ENCODE assay signal across 1 cellular context in genomic region chr2:226581004-226581403, GRCh38.
TF ChIP-seq lines count a peak whose summit lies in the region.

No MANE protein-coding gene starts in this region.

TF ChIP-seq in HepG2, 621 proteins besides CTCF, POLR2A, EP300 and RAD21 (continued from another document and continues in another):
- TF ChIP-seq ZNF646 (CRISPR knock-in tag; IDR thresholded peaks at IDR 0.05): no peak
- TF ChIP-seq SAP130 (CRISPR knock-in tag; IDR thresholded peaks at IDR 0.05; ENCODE audit: low read depth): peak; percentile 32; the same call in 1 of the 2 replicates
- no peak for TF ChIP-seq BCL3 (CRISPR knock-in tag; IDR thresholded peaks at IDR 0.05)
- TF ChIP-seq PHF21A (CRISPR knock-in tag; IDR thresholded peaks at IDR 0.05): no peak
- no peak for TF ChIP-seq ZNF556 (CRISPR knock-in tag; IDR thresholded peaks at IDR 0.05; ENCODE audit: borderline replicate concordance)
- TF ChIP-seq ARNTL (CRISPR knock-in tag; IDR thresholded peaks at IDR 0.05): no peak
- no peak for TF ChIP-seq MYC (CRISPR knock-in tag; IDR thresholded peaks at IDR 0.05; ENCODE audit: borderline replicate concordance)
- no peak for TF ChIP-seq RBM22 (optimal IDR thresholded peaks at IDR 0.05; ENCODE audit: low read length)
- TF ChIP-seq SNAPC4 (CRISPR knock-in tag; IDR thresholded peaks at IDR 0.05): no peak
- no peak for TF ChIP-seq ATF3 (CRISPR knock-in tag; IDR thresholded peaks at IDR 0.05)
- no peak for TF ChIP-seq E2F5 (CRISPR knock-in tag; conservative IDR thresholded peaks at IDR 0.05)
- TF ChIP-seq CAMTA2 (CRISPR knock-in tag; IDR thresholded peaks at IDR 0.05; ENCODE audit: borderline replicate concordance): no peak
- TF ChIP-seq PAWR (CRISPR knock-in tag; IDR thresholded peaks at IDR 0.05; ENCODE audit: borderline replicate concordance): no peak
- TF ChIP-seq FOXA1 (IDR thresholded peaks at IDR 0.05): no peak
- TF ChIP-seq FOXA1 (CRISPR knock-in tag; IDR thresholded peaks at IDR 0.05): no peak
- TF ChIP-seq SRSF4 (IDR thresholded peaks at IDR 0.05; ENCODE audit: low read depth, low read length, poor library complexity, severe bottlenecking): no peak
- no peak for TF ChIP-seq ZFP82 (CRISPR knock-in tag; IDR thresholded peaks at IDR 0.05; ENCODE audit: borderline replicate concordance)
- no peak for TF ChIP-seq ZEB1 (IDR thresholded peaks at IDR 0.05; ENCODE audit: insufficient replicate concordance, low read depth)
- peak; percentile 50; the same call in 1 of the 2 replicates for TF ChIP-seq ZNF770 (CRISPR knock-in tag; IDR thresholded peaks at IDR 0.05)
- TF ChIP-seq NFATC3 (CRISPR knock-in tag; IDR thresholded peaks at IDR 0.05): no peak
- TF ChIP-seq ZNF639 (CRISPR knock-in tag; conservative IDR thresholded peaks at IDR 0.05): no peak
- TF ChIP-seq CBX2 (IDR thresholded peaks at IDR 0.05; ENCODE audit: low read depth, low read length): no peak
- TF ChIP-seq CBX2 (CRISPR knock-in tag; IDR thresholded peaks at IDR 0.05; ENCODE audit: low read depth): no peak
- TF ChIP-seq CHD4 (IDR thresholded peaks at IDR 0.05; ENCODE audit: borderline replicate concordance, low read length): peak; percentile 75; the same call in 1 of the 2 replicates
- TF ChIP-seq NCOR1 (IDR thresholded peaks at IDR 0.05; ENCODE audit: borderline replicate concordance, low read length): peak; percentile 61; the same call in 1 of the 2 replicates
- no peak for TF ChIP-seq ZNF546 (CRISPR knock-in tag; conservative IDR thresholded peaks at IDR 0.05)
- no peak for TF ChIP-seq ARID4A (CRISPR knock-in tag; IDR thresholded peaks at IDR 0.05; ENCODE audit: borderline replicate concordance)
- no peak for TF ChIP-seq SKIL (CRISPR knock-in tag; IDR thresholded peaks at IDR 0.05; ENCODE audit: borderline replicate concordance)
- TF ChIP-seq EEA1 (CRISPR knock-in tag; IDR thresholded peaks at IDR 0.05; ENCODE audit: borderline replicate concordance): no peak
